20 cellular contexts compared by ENCODE assay signal in genomic region chr9:26786571-26786970, GRCh38.
"Had no signal": no experiment of that assay in that cellular context is flagged by ENCODE, and none has a peak within 500 bp of the region (broad histone marks: within the 10 kb centered on the region; RNA-seq: fewer than 3 reads in every experiment).

No MANE protein-coding gene starts in this region.

- H3K27me3 ChIP-seq: esophagus muscularis mucosa, transverse colon, vagina had no signal

- H3K27me3 Mint-ChIP-seq: activated naive CD8-positive, alpha-beta T cell treated with anti-CD3 and anti-CD28 coated beads for 36 hours had no signal

- H3K9me3 ChIP-seq: esophagus muscularis mucosa, prostate gland, transverse colon, vagina had no signal

- H3K36me3 Mint-ChIP-seq: activated naive CD8-positive, alpha-beta T cell treated with anti-CD3 and anti-CD28 coated beads for 36 hours; brain had no signal

- H3K27ac ChIP-seq: esophagus muscularis mucosa, prostate gland, transverse colon, vagina had no signal

- FAIRE-seq: small intestine, TTC549 had no signal

- H3K4me1 ChIP-seq: esophagus muscularis mucosa, prostate gland, vagina had no signal

- H3K4me3 Mint-ChIP-seq: activated naive CD8-positive, alpha-beta T cell treated with anti-CD3 and anti-CD28 coated beads for 36 hours; brain had no signal

- H3K4me3 ChIP-seq: esophagus muscularis mucosa, prostate gland, transverse colon, vagina had no signal

- H3K27ac Mint-ChIP-seq: activated naive CD8-positive, alpha-beta T cell treated with anti-CD3 and anti-CD28 coated beads for 36 hours had no signal

- DNase-seq: activated CD4-positive, alpha-beta T cell treated with anti-CD3 and anti-CD28 coated beads, Interleukin-2, amount 50 U/mL, for 1 hour; activated CD8-positive, alpha-beta memory T cell treated with anti-CD3 and anti-CD28 coated beads for 24 hours; activated naive CD8-positive, alpha-beta T cell treated with anti-CD3 and anti-CD28 coated beads for 36 hours; amygdala; cortex of kidney; effector CD4-positive, alpha-beta T cell; foreskin fibroblast; head of caudate nucleus; right cardiac atrium; small intestine; stimulated activated CD4-positive, alpha-beta T cell treated with anti-CD3 and anti-CD28 coated beads, Interleukin-4, amount 100 ng/mL, for 4 hours; stimulated activated CD8-positive, alpha-beta memory T cell treated with anti-CD3 and anti-CD28 coated beads, Interleukin-4, amount 100 ng/mL, for 48 hours; stimulated activated naive CD4-positive, alpha-beta T cell treated with Interleukin-2 at 50 U/mL for 16 hours; substantia nigra; transverse colon had no signal

- H3K9me3 Mint-ChIP-seq: activated naive CD8-positive, alpha-beta T cell treated with anti-CD3 and anti-CD28 coated beads for 36 hours; brain had no signal

- H3K36me3 ChIP-seq: esophagus muscularis mucosa, prostate gland, transverse colon, vagina had no signal
